17 cellular contexts compared by ENCODE assay signal in genomic region chr5:122144236-122144635, GRCh38. TPM values are rescaled to one million over a fixed set of nuclear protein-coding genes. Genes with fewer than 3 reads are reported as not detected.
"Had no signal": no experiment of that assay in that cellular context is flagged by ENCODE, and none has a peak within 500 bp of the region (broad histone marks: within the 10 kb centered on the region; RNA-seq: fewer than 3 reads in every experiment).

No MANE protein-coding gene starts in this region.

- FAIRE-seq: kidney, urothelium cell line had no signal

- H3K27ac Mint-ChIP-seq: activated CD8-positive, alpha-beta memory T cell treated with anti-CD3 and anti-CD28 coated beads, Interleukin-2, amount 10 ng/mL, durations not matched to agents 7 days and 5 days; activated naive CD8-positive, alpha-beta T cell treated with anti-CD3 and anti-CD28 coated beads for 36 hours; T-helper 2 cell treated with Interferon-gamma antibody and Interleukin-4, amounts not matched to agents 5 μg/mL and 100 μg/mL, for 36 hours had no signal

- DNase-seq: activated CD4-positive, alpha-beta T cell treated with anti-CD3 and anti-CD28 coated beads, Interleukin-2, amount 50 U/mL, for 48 hours; activated CD4-positive, CD25-positive, alpha-beta regulatory T cell treated with anti-CD3 and anti-CD28 coated beads, Interleukin-2, amount 50 U/mL, for 72 hours; activated CD8-positive, alpha-beta memory T cell treated with anti-CD3 and anti-CD28 coated beads, Interleukin-2, amount 10 ng/mL, durations not matched to agents 7 days and 5 days; activated gamma-delta T cell treated with Interleukin-2 at 50 U/mL for 16 hours; activated naive CD8-positive, alpha-beta T cell treated with anti-CD3 and anti-CD28 coated beads for 36 hours; activated T-cell treated with anti-CD3 and anti-CD28 coated beads, Interleukin-2, amount 50 U/mL, for 4 hours; aorta; gastrocnemius medialis; kidney; left ventricle myocardium superior; mesenchymal stem cell; ovary; stimulated activated CD4-positive, alpha-beta T cell treated with anti-CD3 and anti-CD28 coated beads, Interleukin-15, amount 100 ng/mL, for 24 hours; stimulated activated CD4-positive, alpha-beta T cell treated with anti-CD3 and anti-CD28 coated beads, Interleukin-4, amount 100 ng/mL, for 4 hours had no signal

- H3K27me3 Mint-ChIP-seq: activated CD8-positive, alpha-beta memory T cell treated with anti-CD3 and anti-CD28 coated beads, Interleukin-2, amount 10 ng/mL, durations not matched to agents 7 days and 5 days had no signal

- ATAC-seq: activated CD8-positive, alpha-beta memory T cell treated with anti-CD3 and anti-CD28 coated beads, Interleukin-2, amount 10 ng/mL, durations not matched to agents 7 days and 5 days; activated T-cell treated with anti-CD3 and anti-CD28 coated beads, Interleukin-2, amount 50 U/mL, for 4 hours; gastrocnemius medialis; left ventricle myocardium superior had no signal

- H3K4me1 Mint-ChIP-seq: activated CD8-positive, alpha-beta memory T cell treated with anti-CD3 and anti-CD28 coated beads, Interleukin-2, amount 10 ng/mL, durations not matched to agents 7 days and 5 days; activated naive CD8-positive, alpha-beta T cell treated with anti-CD3 and anti-CD28 coated beads for 36 hours had no signal

- H3K36me3 Mint-ChIP-seq: activated CD8-positive, alpha-beta memory T cell treated with anti-CD3 and anti-CD28 coated beads, Interleukin-2, amount 10 ng/mL, durations not matched to agents 7 days and 5 days; activated naive CD8-positive, alpha-beta T cell treated with anti-CD3 and anti-CD28 coated beads for 36 hours had no signal

- H3K4me3 Mint-ChIP-seq: activated CD8-positive, alpha-beta memory T cell treated with anti-CD3 and anti-CD28 coated beads, Interleukin-2, amount 10 ng/mL, durations not matched to agents 7 days and 5 days; activated naive CD8-positive, alpha-beta T cell treated with anti-CD3 and anti-CD28 coated beads for 36 hours; activated T-cell treated with anti-CD3 and anti-CD28 coated beads, Interleukin-2, amount 50 U/mL, for 4 hours; neural crest cell; T-helper 2 cell treated with Interferon-gamma antibody and Interleukin-4, amounts not matched to agents 5 μg/mL and 100 μg/mL, for 36 hours had no signal

- H3K9me3 Mint-ChIP-seq: activated naive CD8-positive, alpha-beta T cell treated with anti-CD3 and anti-CD28 coated beads for 36 hours; activated T-cell treated with anti-CD3 and anti-CD28 coated beads, Interleukin-2, amount 50 U/mL, for 4 hours; neural crest cell; T-helper 2 cell treated with Interferon-gamma antibody and Interleukin-4, amounts not matched to agents 5 μg/mL and 100 μg/mL, for 36 hours had no signal

RNA-seq across cellular contexts. Expression of gene ZNF474, which starts 14.9 kb away (rescaled TPM):
- total RNA-seq: left ventricle myocardium superior had no signal
